ENCODE assay signal across 8 cellular contexts in genomic region chr9:36485647-36486453, GRCh38.
DNase-seq lines count a peak whose midpoint lies in the region; ATAC-seq and TF ChIP-seq lines count a peak whose summit lies in the region.

No MANE protein-coding gene starts in this region.

- no peak for TF ChIP-seq POLR2A in gastrocnemius medialis (IDR thresholded peaks at IDR 0.05)

- H3K27me3 ChIP-seq in heart right ventricle (no peaks in the 10 kb centered on the region), WERI-Rb-1 (ENCODE audit: insufficient read depth, low read depth, severe bottlenecking) (no peaks in the 10 kb centered on the region), gastrocnemius medialis (no peaks in the 10 kb centered on the region)

- peaks cover 0 to 52% (median 33%) of the 10 kb centered on the region in 9 donors for H3K4me1 ChIP-seq in heart right ventricle
- peaks cover 17 to 24% of the 10 kb centered on the region in 2 donors for H3K4me1 ChIP-seq in gastrocnemius medialis

- TF ChIP-seq CTCF in heart right ventricle (IDR thresholded peaks at IDR 0.05): no peak
- no peak for TF ChIP-seq CTCF in WERI-Rb-1 (IDR thresholded peaks at IDR 0.05; ENCODE audit: low read depth, low read length)
- no peak for TF ChIP-seq CTCF in gastrocnemius medialis (IDR thresholded peaks at IDR 0.05 in 4 of 5, conservative IDR thresholded peaks at IDR 0.05 in 1 of 5)

- H3K27ac ChIP-seq in heart right ventricle: peak overlapping the region in 9 of 10 donors; percentile 85 to 94 (median 88)
- peak overlapping the region; percentile 88 for H3K27ac ChIP-seq in WERI-Rb-1
- H3K27ac ChIP-seq in gastrocnemius medialis: peak overlapping the region; percentile 72 to 85 (median 82)

- H3K4me3 ChIP-seq in heart right ventricle (peak overlapping the region; percentile 76 to 99 (median 94)), WERI-Rb-1 (ENCODE audit: low read depth, low read length) (peak overlapping the region; percentile 68), gastrocnemius medialis (peak overlapping the region; percentile 69 to 98 (median 76))

- intact Hi-C loops in heart right ventricle (cut with DNase I) (loop anchor here in 3 of 10 donors (10.0 kb wide), 1 partner anchor 81 kb away; the partner anchor contains the start of gene RNF38 (in 3 of the 3)), left cardiac atrium (cut with DNase I) (loop anchor here in 1 of 2 donors (5.0 kb wide), 1 partner anchor 84 kb away; the partner anchor contains the start of gene RNF38), gastrocnemius medialis (cut with DNase I; ENCODE audit: low total_unique reads) (loop anchor here (2.0 to 10.0 kb wide), 3 partner anchors 85 to 291 kb away; partner anchors contain the start of genes CLTA, GNE and RNF38)

- in situ Hi-C loops in gastrocnemius medialis (cut with MboI; ENCODE audit: low sequenced_read_pairs in 4 of 4): loop anchor here in 1 of 4 donors (10.0 kb wide), 1 partner anchor 81 kb away; the partner anchor contains the start of gene RNF38

- ATAC-seq in heart right ventricle (peak in 3 of 8 donors; percentile 13 to 19 (median 18)), left cardiac atrium (no peak), gastrocnemius medialis (no peak), GM21367 (IDR thresholded peaks at IDR 0.05; ENCODE audit: unreplicated experiment) (no peak)

- DNase-seq in heart right ventricle (peak in 1 of 2 donors; percentile 17), left cardiac atrium (no peak), WERI-Rb-1 (peak; percentile 11), glomerular visceral epithelial cell (ENCODE audit: extremely low spot score) (peak; percentile 21), gastrocnemius medialis (peak; percentile 5 to 13), NCI-H226 (no peak), NCI-H446 treated with DMSO at 0.1 percent for 48 hours (lab: John Stamatoyannopoulos, UW) (no peak)

- WGBS in heart right ventricle, 2 donors: 10 to 11% methylated on average over 13 of the region's 13 CpGs

- no peaks in the 10 kb centered on the region for H3K9me3 ChIP-seq in heart right ventricle
- H3K9me3 ChIP-seq in WERI-Rb-1 (ENCODE audit: severe bottlenecking): no peaks in the 10 kb centered on the region
- no peaks in the 10 kb centered on the region for H3K9me3 ChIP-seq in gastrocnemius medialis

- H3K36me3 ChIP-seq in heart right ventricle: peaks cover 0 to 6% (median 0%) of the 10 kb centered on the region in 9 donors
- no peaks in the 10 kb centered on the region; the same call in none of the 2 replicates for H3K36me3 ChIP-seq in WERI-Rb-1
- H3K36me3 ChIP-seq in gastrocnemius medialis: no peaks in the 10 kb centered on the region

Comparison
In these comparisons a context has a peak if more than half of its experiments do, and no peak if none do; other contexts are left out.
1. DNase-seq: peak in WERI-Rb-1 (single experiment), glomerular visceral epithelial cell (single experiment) and gastrocnemius medialis (2 of 2); none in left cardiac atrium (single experiment), NCI-H226 (single experiment) and NCI-H446 treated with DMSO at 0.1 percent for 48 hours (single experiment).
2. Peak in every context shown above with its lines, with median percentiles within 50 percentile points of each other: H3K27ac ChIP-seq and H3K4me3 ChIP-seq.